29 cellular contexts compared by ENCODE assay signal in genomic region chr1:208683141-208683540, GRCh38.
"Had no signal": no experiment of that assay in that cellular context is flagged by ENCODE, and none has a peak within 500 bp of the region (broad histone marks: within the 10 kb centered on the region; RNA-seq: fewer than 3 reads in every experiment).

No MANE protein-coding gene starts in this region.

- H3K27me3 ChIP-seq: adrenal gland, body of pancreas, esophagus muscularis mucosa, gastroesophageal sphincter, heart right ventricle had no signal

- H3K4me1 ChIP-seq: adrenal gland, body of pancreas, esophagus muscularis mucosa had no signal

- H3K27ac ChIP-seq: body of pancreas, dorsolateral prefrontal cortex had no signal

- ATAC-seq: activated CD4-positive, alpha-beta T cell treated with anti-CD3 and anti-CD28 coated beads for 36 hours; activated CD8-positive, alpha-beta memory T cell treated with anti-CD3 and anti-CD28 coated beads, Interleukin-2, amount 10 ng/mL, durations not matched to agents 7 days and 5 days; activated CD8-positive, alpha-beta T cell treated with anti-CD3 and anti-CD28 coated beads, Interleukin-2, amount 10 ng/mL, durations not matched to agents 7 days and 5 days; activated naive CD8-positive, alpha-beta T cell treated with anti-CD3 and anti-CD28 coated beads, Interleukin-2, amount 50 U/mL, for 24 hours; body of pancreas; gastroesophageal sphincter had no signal

- FAIRE-seq: colon had no signal

- H3K36me3 ChIP-seq: adrenal gland, esophagus muscularis mucosa, gastroesophageal sphincter, heart right ventricle had no signal

- H3K4me3 ChIP-seq: adrenal gland, body of pancreas, dorsolateral prefrontal cortex, esophagus muscularis mucosa, gastroesophageal sphincter, heart right ventricle had no signal

- H3K9me3 ChIP-seq: adrenal gland, body of pancreas, esophagus muscularis mucosa, gastroesophageal sphincter, heart right ventricle had no signal

- DNase-seq: activated CD4-positive, alpha-beta memory T cell treated with anti-CD3 and anti-CD28 coated beads for 36 hours; activated CD4-positive, alpha-beta T cell treated with anti-CD3 and anti-CD28 coated beads for 36 hours; activated CD4-positive, alpha-beta T cell treated with anti-CD3 and anti-CD28 coated beads, Interleukin-2, amount 10 ng/mL, durations not matched to agents 24 days and 14 days; activated CD4-positive, CD25-positive, alpha-beta regulatory T cell; activated CD4-positive, CD25-positive, alpha-beta regulatory T cell treated with anti-CD3 and anti-CD28 coated beads, Interleukin-2, amount 50 U/mL, for 72 hours; activated CD8-positive, alpha-beta memory T cell treated with anti-CD3 and anti-CD28 coated beads, Interleukin-2, amount 10 ng/mL, durations not matched to agents 7 days and 5 days; activated CD8-positive, alpha-beta memory T cell treated with anti-CD3 and anti-CD28 coated beads, Interleukin-2, amount 50 U/mL, for 4 hours; activated CD8-positive, alpha-beta T cell treated with anti-CD3 and anti-CD28 coated beads, Interleukin-2, amount 10 ng/mL, durations not matched to agents 7 days and 5 days; activated effector memory CD4-positive, alpha-beta T cell treated with anti-CD3 and anti-CD28 coated beads, Interleukin-2, amount 50 U/mL, for 16 hours; activated naive CD4-positive, alpha-beta T cell treated with anti-CD3 and anti-CD28 coated beads for 36 hours; activated naive CD8-positive, alpha-beta T cell treated with anti-CD3 and anti-CD28 coated beads for 36 hours; activated naive CD8-positive, alpha-beta T cell treated with anti-CD3 and anti-CD28 coated beads, Interleukin-2, amount 50 U/mL, for 24 hours; activated T-cell treated with anti-CD3 and anti-CD28 coated beads, Interleukin-2, amount 50 U/mL, for 1 hour; activated T-cell treated with anti-CD3 and anti-CD28 coated beads, Interleukin-2, amount 50 U/mL, for 48 hours; adrenal gland; amygdala; aorta; body of pancreas; caudate nucleus; dorsolateral prefrontal cortex; effector memory CD4-positive, alpha-beta T cell; endodermal cell; erythroblast; foreskin melanocyte; heart right ventricle; T-helper 2 cell had no signal
